15 cellular contexts compared by ENCODE assay signal in the genomic region with DNA sequence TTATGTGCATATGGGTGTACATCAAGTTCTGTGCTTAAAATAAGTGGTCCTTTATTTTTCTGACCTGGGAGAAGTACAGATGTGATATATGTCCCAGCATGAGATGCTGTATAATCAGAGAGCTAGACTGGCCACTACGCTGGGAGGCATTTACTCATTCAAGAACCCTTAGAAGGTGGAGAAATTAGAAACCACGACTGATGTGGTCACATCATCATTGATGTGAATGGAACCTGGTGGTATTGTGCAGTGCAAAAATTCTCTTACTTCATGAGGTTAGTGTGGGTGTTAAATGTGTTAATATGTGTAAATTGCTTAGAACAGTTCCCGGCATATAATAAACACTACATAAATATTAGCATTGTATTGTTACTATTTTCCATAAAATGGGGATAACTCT.
A peak's percentile ranks its signal among the peaks of the same experiment; 100 is the strongest.
DNase-seq lines count a peak whose midpoint lies in the region; ATAC-seq and TF ChIP-seq lines count a peak whose summit lies in the region.
"Had no signal": no experiment of that assay in that cellular context is flagged by ENCODE, and none has a peak within 500 bp of the region (broad histone marks: within the 10 kb centered on the region; RNA-seq: fewer than 3 reads in every experiment).

No MANE protein-coding gene starts in this region.

- no peaks in the 10 kb centered on the region for H3K9me3 Mint-ChIP-seq in activated CD4-positive, alpha-beta memory T cell treated with anti-CD3 and anti-CD28 coated beads for 36 hours
- H3K9me3 Mint-ChIP-seq in activated CD4-positive, alpha-beta memory T cell treated with anti-CD3 and anti-CD28 coated beads, Interleukin-2, amount 10 ng/mL, durations not matched to agents 7 days and 5 days = no peaks in the 10 kb centered on the region
- H3K9me3 Mint-ChIP-seq in activated naive CD8-positive, alpha-beta T cell treated with anti-CD3 and anti-CD28 coated beads, Interleukin-2, amount 50 U/mL, for 24 hours = no peaks in the 10 kb centered on the region
- no peaks in the 10 kb centered on the region for H3K9me3 Mint-ChIP-seq in natural killer cell
- no peaks in the 10 kb centered on the region for H3K9me3 Mint-ChIP-seq in osteocyte (ENCODE audit: unreplicated experiment)
- H3K9me3 Mint-ChIP-seq: CD8-positive, alpha-beta memory T cell had no signal

- peak; percentile 81 for ATAC-seq in activated naive CD8-positive, alpha-beta T cell treated with anti-CD3 and anti-CD28 coated beads, Interleukin-2, amount 50 U/mL, for 24 hours
- ATAC-seq in natural killer cell (peak in 2 of 3 donors; percentile 24 to 57), GM18505 (IDR thresholded peaks at IDR 0.05; ENCODE audit: unreplicated experiment) (no peak)

- TF ChIP-seq CTCF in natural killer cell (IDR thresholded peaks at IDR 0.05) (no peak), osteocyte (IDR thresholded peaks at IDR 0.05) (no peak)

- intact Hi-C loops in activated CD4-positive, alpha-beta memory T cell treated with anti-CD3 and anti-CD28 coated beads for 36 hours (cut with micrococcal nuclease) = loop anchor here (2.0 kb wide), 2 partner anchors 201 to 477 kb away; no protein-coding TSS in a partner anchor
- intact Hi-C loops in natural killer cell (cut with micrococcal nuclease) = no loop called here

- peaks cover 18% of the 10 kb centered on the region for H3K4me1 Mint-ChIP-seq in activated CD4-positive, alpha-beta memory T cell treated with anti-CD3 and anti-CD28 coated beads for 36 hours (ENCODE audit: low read depth)
- H3K4me1 Mint-ChIP-seq in activated CD4-positive, alpha-beta memory T cell treated with anti-CD3 and anti-CD28 coated beads, Interleukin-2, amount 10 ng/mL, durations not matched to agents 7 days and 5 days = peaks cover 6% of the 10 kb centered on the region
- H3K4me1 Mint-ChIP-seq in activated naive CD8-positive, alpha-beta T cell treated with anti-CD3 and anti-CD28 coated beads, Interleukin-2, amount 50 U/mL, for 24 hours = peaks cover 15% of the 10 kb centered on the region
- H3K4me1 Mint-ChIP-seq in natural killer cell (peaks cover 0 to 7% of the 10 kb centered on the region in 2 donors), osteocyte (ENCODE audit: unreplicated experiment) (peaks cover 23% of the 10 kb centered on the region)

- CTCF ChIA-PET in activated CD4-positive, alpha-beta memory T cell treated with anti-CD3 and anti-CD28 coated beads for 36 hours (lab: Charles Lee) = interaction anchor here (0.8 to 1.5 kb wide), 4 partner anchors 23 to 477 kb away, joined by 3 to 6 read pairs (median 4); no protein-coding TSS in a partner anchor
- CTCF ChIA-PET in activated CD4-positive, alpha-beta memory T cell treated with anti-CD3 and anti-CD28 coated beads, Interleukin-2, amount 10 ng/mL, durations not matched to agents 7 days and 5 days (lab: Charles Lee) = interaction anchor here (0.5 to 1.8 kb wide), 5 partner anchors 23 to 57 kb away, joined by 3 to 5 read pairs (median 3); no protein-coding TSS in a partner anchor

- peak; percentile 20 for DNase-seq in activated CD4-positive, alpha-beta memory T cell treated with anti-CD3 and anti-CD28 coated beads for 36 hours
- DNase-seq in activated CD4-positive, alpha-beta memory T cell treated with anti-CD3 and anti-CD28 coated beads, Interleukin-2, amount 10 ng/mL, durations not matched to agents 7 days and 5 days = no peak
- DNase-seq in M059J (ENCODE audit: low read depth) = peak; percentile 2
- no peak for DNase-seq in activated naive CD8-positive, alpha-beta T cell treated with anti-CD3 and anti-CD28 coated beads, Interleukin-2, amount 50 U/mL, for 24 hours
- no peak for DNase-seq in natural killer cell
- DNase-seq in osteocyte (ENCODE audit: extremely low spot score, unreplicated experiment) = no peak
- no peak for DNase-seq in NCI-H1092 treated with DMSO at 0.1 percent for 48 hours (lab: John Stamatoyannopoulos, UW)
- DNase-seq: CD8-positive, alpha-beta memory T cell; Karpas-422; NCI-H1417; NCI-H187; NCI-H446; NCI-H526; OCI-M1 had no signal

- peaks cover 2% of the 10 kb centered on the region for H3K36me3 Mint-ChIP-seq in activated CD4-positive, alpha-beta memory T cell treated with anti-CD3 and anti-CD28 coated beads for 36 hours
- no peaks in the 10 kb centered on the region for H3K36me3 Mint-ChIP-seq in activated CD4-positive, alpha-beta memory T cell treated with anti-CD3 and anti-CD28 coated beads, Interleukin-2, amount 10 ng/mL, durations not matched to agents 7 days and 5 days (ENCODE audit: low read depth)
- no peaks in the 10 kb centered on the region for H3K36me3 Mint-ChIP-seq in activated naive CD8-positive, alpha-beta T cell treated with anti-CD3 and anti-CD28 coated beads, Interleukin-2, amount 50 U/mL, for 24 hours (ENCODE audit: low read depth)
- H3K36me3 Mint-ChIP-seq in natural killer cell (no peaks in the 10 kb centered on the region), osteocyte (ENCODE audit: unreplicated experiment) (no peaks in the 10 kb centered on the region)

- H3K4me3 Mint-ChIP-seq in activated CD4-positive, alpha-beta memory T cell treated with anti-CD3 and anti-CD28 coated beads for 36 hours = no peak overlapping the region
- no peak overlapping the region for H3K4me3 Mint-ChIP-seq in activated CD4-positive, alpha-beta memory T cell treated with anti-CD3 and anti-CD28 coated beads, Interleukin-2, amount 10 ng/mL, durations not matched to agents 7 days and 5 days
- H3K4me3 Mint-ChIP-seq in activated naive CD8-positive, alpha-beta T cell treated with anti-CD3 and anti-CD28 coated beads, Interleukin-2, amount 50 U/mL, for 24 hours = no peak overlapping the region
- H3K4me3 Mint-ChIP-seq in natural killer cell (no peak overlapping the region), osteocyte (ENCODE audit: unreplicated experiment) (no peak overlapping the region)
- H3K4me3 Mint-ChIP-seq: CD8-positive, alpha-beta memory T cell had no signal

- H3K27me3 Mint-ChIP-seq in activated CD4-positive, alpha-beta memory T cell treated with anti-CD3 and anti-CD28 coated beads for 36 hours = no peaks in the 10 kb centered on the region
- no peaks in the 10 kb centered on the region for H3K27me3 Mint-ChIP-seq in activated CD4-positive, alpha-beta memory T cell treated with anti-CD3 and anti-CD28 coated beads, Interleukin-2, amount 10 ng/mL, durations not matched to agents 7 days and 5 days
- H3K27me3 Mint-ChIP-seq in activated naive CD8-positive, alpha-beta T cell treated with anti-CD3 and anti-CD28 coated beads, Interleukin-2, amount 50 U/mL, for 24 hours = no peaks in the 10 kb centered on the region
- H3K27me3 Mint-ChIP-seq in natural killer cell (ENCODE audit: low read depth in 2 of 2) (peaks cover 0 to under 1% of the 10 kb centered on the region in 2 donors), osteocyte (ENCODE audit: unreplicated experiment) (peaks cover 11% of the 10 kb centered on the region)

- no peak overlapping the region for H3K27ac Mint-ChIP-seq in activated CD4-positive, alpha-beta memory T cell treated with anti-CD3 and anti-CD28 coated beads for 36 hours
- H3K27ac Mint-ChIP-seq in activated CD4-positive, alpha-beta memory T cell treated with anti-CD3 and anti-CD28 coated beads, Interleukin-2, amount 10 ng/mL, durations not matched to agents 7 days and 5 days = no peak overlapping the region
- H3K27ac Mint-ChIP-seq in activated naive CD8-positive, alpha-beta T cell treated with anti-CD3 and anti-CD28 coated beads, Interleukin-2, amount 50 U/mL, for 24 hours = no peak overlapping the region
- H3K27ac Mint-ChIP-seq in natural killer cell (no peak overlapping the region), osteocyte (ENCODE audit: unreplicated experiment) (no peak overlapping the region)

- no peak for TF ChIP-seq POLR2A in GM18505 (IDR thresholded peaks at IDR 0.05; ENCODE audit: borderline replicate concordance, extremely low read depth, insufficient read depth, insufficient read length)

- POLR2A ChIA-PET in activated CD4-positive, alpha-beta memory T cell treated with anti-CD3 and anti-CD28 coated beads for 36 hours (lab: Charles Lee) = interaction anchor here (1.0 kb wide), 1 partner anchor 408 kb away, joined by 3 read pairs; no protein-coding TSS in a partner anchor
- POLR2A ChIA-PET in activated CD4-positive, alpha-beta memory T cell treated with anti-CD3 and anti-CD28 coated beads, Interleukin-2, amount 10 ng/mL, durations not matched to agents 7 days and 5 days (lab: Charles Lee) = interaction anchor here (0.5 kb wide), 1 partner anchor 477 kb away, joined by 3 read pairs; no protein-coding TSS in a partner anchor

Comparison
In these comparisons a context has a peak if more than half of its experiments do, and no peak if none do; other contexts are left out.
1. DNase-seq: peak in activated CD4-positive, alpha-beta memory T cell treated with anti-CD3 and anti-CD28 coated beads for 36 hours (single experiment) and M059J (single experiment); none in activated CD4-positive, alpha-beta memory T cell treated with anti-CD3 and anti-CD28 coated beads, Interleukin-2, amount 10 ng/mL, durations not matched to agents 7 days and 5 days (single experiment), activated naive CD8-positive, alpha-beta T cell treated with anti-CD3 and anti-CD28 coated beads, Interleukin-2, amount 50 U/mL, for 24 hours (single experiment), natural killer cell (single experiment), osteocyte (single experiment) and NCI-H1092 treated with DMSO at 0.1 percent for 48 hours (single experiment).